4 cellular contexts compared by ENCODE assay signal in genomic region chr11:118721478-118722015, GRCh38. TPM values are rescaled to one million over a fixed set of nuclear protein-coding genes. Genes with fewer than 3 reads are reported as not detected.
"Had no signal": no experiment of that assay in that cellular context is flagged by ENCODE, and none has a peak within 500 bp of the region (broad histone marks: within the 10 kb centered on the region; RNA-seq: fewer than 3 reads in every experiment).

No MANE protein-coding gene starts in this region.

RNA-seq across cellular contexts. Expression of gene TREH, which starts 42.1 kb away (rescaled TPM):
- total RNA-seq: GM23248, H1, HT1080 had no signal
- polyA plus RNA-seq: IgD-negative memory B cell had no signal
